In genomic region chr2:241483305-241483704, GRCh38 we compare ENCODE assay signal across 36 cellular contexts. TPM values are rescaled to one million over a fixed set of nuclear protein-coding genes. Genes with fewer than 3 reads are reported as not detected.
DNase-seq lines count a peak whose midpoint lies in the region; ATAC-seq, FAIRE-seq and TF ChIP-seq lines count a peak whose summit lies in the region.
"Had no signal": no experiment of that assay in that cellular context is flagged by ENCODE, and none has a peak within 500 bp of the region (broad histone marks: within the 10 kb centered on the region; RNA-seq: fewer than 3 reads in every experiment).

No MANE protein-coding gene starts in this region.

- H3K4me3 ChIP-seq in right atrium auricular region (no peak overlapping the region), WERI-Rb-1 (ENCODE audit: low read depth, low read length) (no peak overlapping the region), osteoblast (ENCODE audit: insufficient read depth, low read length) (no peak overlapping the region), upper lobe of right lung (no peak overlapping the region)
- H3K4me3 ChIP-seq: A549; BLaER1; BLaER1 treated with 17β-estradiol and CSF1 and Interleukin-3, amounts not matched to agents 10 nM and 100 nM had no signal

- no peak for TF ChIP-seq CTCF in right atrium auricular region (IDR thresholded peaks at IDR 0.05)
- no peak for TF ChIP-seq CTCF in WERI-Rb-1 (IDR thresholded peaks at IDR 0.05; ENCODE audit: low read depth, low read length)
- no peak for TF ChIP-seq CTCF in osteoblast (IDR thresholded peaks at IDR 0.05; ENCODE audit: extremely low read depth, low read depth, low read length)
- TF ChIP-seq CTCF in upper lobe of right lung (IDR thresholded peaks at IDR 0.05) = no peak
- no peak for TF ChIP-seq CTCF in nephron progenitor cell (IDR thresholded peaks at IDR 0.05)

- no peak overlapping the region for H3K27ac ChIP-seq in right atrium auricular region
- peak overlapping the region; percentile 61 for H3K27ac ChIP-seq in WERI-Rb-1
- no peak overlapping the region for H3K27ac ChIP-seq in osteoblast (ENCODE audit: low read depth, low read length)
- no peak overlapping the region for H3K27ac ChIP-seq in upper lobe of right lung
- H3K27ac ChIP-seq: 22Rv1; A549; BLaER1; BLaER1 treated with 17β-estradiol and CSF1 and Interleukin-3, amounts not matched to agents 10 nM and 100 nM; C4-2B had no signal

- no peak for ATAC-seq in Right ventricle myocardium inferior
- ATAC-seq in upper lobe of right lung = no peak
- ATAC-seq: CD8-positive, alpha-beta T cell had no signal

- no peaks in the 10 kb centered on the region for H3K79me2 ChIP-seq in osteoblast (ENCODE audit: insufficient read depth, low read length)

- FAIRE-seq in urothelium cell line (lab: Jason Lieb, UNC) = no peak
- FAIRE-seq: A204.1, A549, D721Med had no signal

- H3K4me3 Mint-ChIP-seq in nephron progenitor cell = no peak overlapping the region
- H3K4me3 Mint-ChIP-seq: B cell; CD14-positive monocyte; CD4-positive, alpha-beta memory T cell; CD4-positive, alpha-beta T cell; CD4-positive, CD25-positive, alpha-beta regulatory T cell; CD8-positive, alpha-beta memory T cell; CD8-positive, alpha-beta T cell had no signal

- H2AFZ ChIP-seq in osteoblast (ENCODE audit: low read length) = no peak overlapping the region

- peaks cover 16% of the 10 kb centered on the region for H3K4me1 Mint-ChIP-seq in nephron progenitor cell
- H3K4me1 Mint-ChIP-seq: B cell; CD14-positive monocyte; CD4-positive, alpha-beta memory T cell; CD4-positive, CD25-positive, alpha-beta regulatory T cell; CD8-positive, alpha-beta memory T cell had no signal

- no peak overlapping the region for H3K27ac Mint-ChIP-seq in nephron progenitor cell
- H3K27ac Mint-ChIP-seq: B cell; CD14-positive monocyte; CD4-positive, alpha-beta memory T cell; CD4-positive, alpha-beta T cell; CD8-positive, alpha-beta memory T cell; CD8-positive, alpha-beta T cell had no signal

- no peaks in the 10 kb centered on the region for H3K9me3 Mint-ChIP-seq in nephron progenitor cell
- H3K9me3 Mint-ChIP-seq: CD14-positive monocyte; CD4-positive, alpha-beta T cell; CD4-positive, CD25-positive, alpha-beta regulatory T cell; CD8-positive, alpha-beta memory T cell; CD8-positive, alpha-beta T cell had no signal

- peaks cover 2% of the 10 kb centered on the region for H4K20me1 ChIP-seq in osteoblast (ENCODE audit: insufficient read depth, low read length)
- H4K20me1 ChIP-seq: BLaER1 had no signal

- H3K9me3 ChIP-seq in right atrium auricular region (no peaks in the 10 kb centered on the region), WERI-Rb-1 (ENCODE audit: severe bottlenecking) (no peaks in the 10 kb centered on the region), osteoblast (ENCODE audit: low read depth, low read length) (no peaks in the 10 kb centered on the region), upper lobe of right lung (no peaks in the 10 kb centered on the region)
- H3K9me3 ChIP-seq: A549; BE2C; BLaER1; BLaER1 treated with 17β-estradiol and CSF1 and Interleukin-3, amounts not matched to agents 10 nM and 100 nM; Caco-2 had no signal

- peaks cover 8% of the 10 kb centered on the region for H3K36me3 Mint-ChIP-seq in nephron progenitor cell (ENCODE audit: low read depth)
- H3K36me3 Mint-ChIP-seq: CD14-positive monocyte; CD4-positive, CD25-positive, alpha-beta regulatory T cell had no signal

- H3K4me1 ChIP-seq in right atrium auricular region (no peaks in the 10 kb centered on the region), osteoblast (ENCODE audit: insufficient read depth, low read length) (no peaks in the 10 kb centered on the region), upper lobe of right lung (no peaks in the 10 kb centered on the region)
- H3K4me1 ChIP-seq: A549, BE2C, BLaER1, Caco-2 had no signal

- intact Hi-C loops in Right ventricle myocardium inferior (cut with DNase I) = no loop called here
- intact Hi-C loops in upper lobe of right lung (cut with DNase I) = no loop called here

- H3K36me3 ChIP-seq in right atrium auricular region = peaks cover 4% of the 10 kb centered on the region
- H3K36me3 ChIP-seq in WERI-Rb-1 = peaks cover 35% of the 10 kb centered on the region
- no peaks in the 10 kb centered on the region for H3K36me3 ChIP-seq in osteoblast (ENCODE audit: insufficient read depth, low read length)
- H3K36me3 ChIP-seq in upper lobe of right lung = peaks cover 25% of the 10 kb centered on the region
- H3K36me3 ChIP-seq: BE2C had no signal

- no peaks in the 10 kb centered on the region for H3K27me3 ChIP-seq in right atrium auricular region
- H3K27me3 ChIP-seq in WERI-Rb-1 (ENCODE audit: insufficient read depth, low read depth, severe bottlenecking) = no peaks in the 10 kb centered on the region
- H3K27me3 ChIP-seq in osteoblast (ENCODE audit: insufficient read depth, low read length) = no peaks in the 10 kb centered on the region
- H3K27me3 ChIP-seq in upper lobe of right lung = no peaks in the 10 kb centered on the region
- H3K27me3 ChIP-seq: BE2C; BLaER1; BLaER1 treated with 17β-estradiol and CSF1 and Interleukin-3, amounts not matched to agents 10 nM and 100 nM had no signal

- DNase-seq in Right ventricle myocardium inferior (ENCODE audit: missing footprints) (peak; percentile 56), right atrium auricular region (ENCODE audit: low spot score) (no peak), WERI-Rb-1 (no peak), osteoblast (ENCODE audit: insufficient read length, low spot score, missing footprints) (peak; percentile 13), upper lobe of right lung (peak; percentile 54), nephron progenitor cell (no peak), urothelium cell line (ENCODE audit: low spot score) (no peak)
- DNase-seq in activated CD8-positive, alpha-beta memory T cell treated with anti-CD3 and anti-CD28 coated beads, Interleukin-2, amount 50 U/mL, for 48 hours = no peak
- DNase-seq: 8988T; ACHN; AML-193; BE2C; Caco-2; Calu3; CD4-positive, alpha-beta memory T cell; CD4-positive, alpha-beta T cell; CD4-positive, CD25-positive, alpha-beta regulatory T cell; CD8-positive, alpha-beta memory T cell; CD8-positive, alpha-beta T cell; COR-L47; DMS 273 treated with DMSO at 0.1 percent for 48 hours; DMS153; DMS53; DMS79; DMS79 treated with DMSO at 0.1 percent for 48 hours; DND-41; EL had no signal

- no peak overlapping the region for H3K4me2 ChIP-seq in osteoblast (ENCODE audit: insufficient read depth, low read length)
- H3K4me2 ChIP-seq: A549; BLaER1; BLaER1 treated with 17β-estradiol and CSF1 and Interleukin-3, amounts not matched to agents 10 nM and 100 nM had no signal

- no peaks in the 10 kb centered on the region for H3K27me3 Mint-ChIP-seq in nephron progenitor cell (ENCODE audit: low read depth, poor library complexity)
- H3K27me3 Mint-ChIP-seq: B cell; CD4-positive, alpha-beta memory T cell; CD4-positive, CD25-positive, alpha-beta regulatory T cell had no signal

RNA-seq across cellular contexts. Expression of gene STK25, which starts 25.1 kb away (rescaled TPM):
- total RNA-seq in Right ventricle myocardium inferior = 97.4 TPM
- 100 to 1,000 TPM in 1 of 2 donors, 10 to 100 TPM in 1; 94.5 to 173 TPM for total RNA-seq in right atrium auricular region
- 189 and 227 TPM in 2 replicates for total RNA-seq in osteoblast
- total RNA-seq in upper lobe of right lung = 134 TPM

Comparison
In these comparisons a context has a peak if more than half of its experiments do, and no peak if none do; other contexts are left out.
1. DNase-seq: peak in Right ventricle myocardium inferior (single experiment), osteoblast (single experiment) and upper lobe of right lung (single experiment); none in right atrium auricular region (single experiment), WERI-Rb-1 (single experiment), nephron progenitor cell (single experiment), urothelium cell line (single experiment) and activated CD8-positive, alpha-beta memory T cell treated with anti-CD3 and anti-CD28 coated beads, Interleukin-2, amount 50 U/mL, for 48 hours (single experiment).